In the genomic region with DNA sequence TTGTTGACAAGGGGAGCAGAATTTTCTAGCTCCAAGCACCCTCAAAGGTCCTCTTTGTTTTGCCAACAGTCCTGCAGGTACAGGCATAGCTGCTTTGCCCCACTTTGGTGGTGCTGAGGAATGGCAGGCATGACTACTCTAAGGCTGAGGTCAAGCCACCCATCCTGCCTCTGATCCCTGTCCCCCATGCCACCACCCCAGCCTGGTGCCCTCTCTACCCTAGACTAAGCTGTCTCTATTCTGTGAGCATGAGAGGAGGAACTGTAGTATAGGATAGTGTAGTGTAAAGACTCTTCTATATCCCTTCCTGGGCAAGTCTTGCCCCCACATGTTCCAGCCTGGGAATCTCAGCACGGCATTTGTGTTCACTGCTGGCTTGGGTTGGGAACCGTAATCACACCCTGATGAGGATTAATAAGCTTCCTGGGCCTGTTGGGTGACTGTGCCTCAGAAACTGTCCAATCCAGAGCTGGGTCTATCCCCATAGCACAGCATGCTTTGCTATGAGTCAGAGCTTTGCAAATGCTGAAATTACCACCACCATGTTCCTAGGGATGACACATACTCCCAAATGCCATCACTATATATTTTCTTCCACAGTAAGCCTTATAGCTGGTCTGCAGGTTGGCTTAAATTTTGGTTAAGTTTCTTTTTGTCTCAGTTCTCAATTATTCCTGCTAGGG, we compare ENCODE assay signal across 13 cellular contexts.
DNase-seq lines count a peak whose midpoint lies in the region; ATAC-seq and TF ChIP-seq lines count a peak whose summit lies in the region.
"Had no signal": no experiment of that assay in that cellular context is flagged by ENCODE, and none has a peak within 500 bp of the region (broad histone marks: within the 10 kb centered on the region; RNA-seq: fewer than 3 reads in every experiment).

No MANE protein-coding gene starts in this region.

- no peak overlapping the region for H3K27ac ChIP-seq in CD8-positive, alpha-beta memory T cell (ENCODE audit: low read depth, low read length)
- H3K27ac ChIP-seq: testis had no signal

- peaks cover 0 to 5% of the 10 kb centered on the region in 2 donors for H3K27me3 Mint-ChIP-seq in CD8-positive, alpha-beta memory T cell

- H3K27me3 ChIP-seq in kidney epithelial cell (ENCODE audit: control insufficient read depth, insufficient read depth, low read length): no peaks in the 10 kb centered on the region
- no peaks in the 10 kb centered on the region for H3K27me3 ChIP-seq in CD8-positive, alpha-beta memory T cell (ENCODE audit: insufficient read depth, low read length, poor library complexity, severe bottlenecking)
- H3K27me3 ChIP-seq: testis had no signal

- ATAC-seq in omental fat pad (ENCODE audit: low FRiP score) (no peak), GM18511 (IDR thresholded peaks at IDR 0.05; ENCODE audit: unreplicated experiment) (no peak)

- H3K36me3 ChIP-seq in kidney epithelial cell (ENCODE audit: control insufficient read depth, insufficient read depth, low read length): no peaks in the 10 kb centered on the region
- H3K36me3 ChIP-seq in CD8-positive, alpha-beta memory T cell (ENCODE audit: insufficient read depth, low read length): no peaks in the 10 kb centered on the region

- POLR2A ChIA-PET in AG04449 (lab: Yijun Ruan, JAX): interaction anchor here (1.9 kb wide), 1 partner anchor 18 kb away, joined by 7 read pairs; no protein-coding TSS in a partner anchor
- POLR2A ChIA-PET in CD8-positive, alpha-beta memory T cell (lab: Charles Lee): no interaction called here

- no peaks in the 10 kb centered on the region for H3K4me1 ChIP-seq in CD8-positive, alpha-beta memory T cell (ENCODE audit: insufficient read depth, low read length)
- H3K4me1 ChIP-seq: testis had no signal

- DNase-seq in AG04449 (ENCODE audit: low read depth, low spot score) (peak; percentile 89), HK-2 (ENCODE audit: unreplicated experiment) (peak; percentile 63), amniotic stem cell (lab: John Stamatoyannopoulos, UW) (peak; percentile 53), kidney epithelial cell (ENCODE audit: low read depth) (peak; percentile 73), GM10266 (ENCODE audit: extremely low spot score) (no peak), omental fat pad (ENCODE audit: low spot score) (no peak)
- no peak for DNase-seq in CD8-positive, alpha-beta memory T cell
- DNase-seq: activated gamma-delta T cell treated with Interleukin-2 at 50 U/mL for 16 hours; COR-L47; NCI-H524 treated with DMSO at 0.1 percent for 48 hours; stimulated activated CD4-positive, alpha-beta T cell treated with anti-CD3 and anti-CD28 coated beads, Interleukin-2, amount 100 ng/mL, for 24 hours; testis had no signal

- H3K4me1 Mint-ChIP-seq in CD8-positive, alpha-beta memory T cell: peaks cover 0 to 1% (median 0%) of the 10 kb centered on the region in 3 donors

- no peaks in the 10 kb centered on the region for H3K9me3 ChIP-seq in CD8-positive, alpha-beta memory T cell (ENCODE audit: low read length)
- H3K9me3 ChIP-seq: testis had no signal

- H3K4me3 Mint-ChIP-seq in CD8-positive, alpha-beta memory T cell: no peak overlapping the region

- CTCF ChIA-PET in AG04449 (lab: Yijun Ruan, JAX): interaction anchor here (0.6 to 1.4 kb wide), 5 partner anchors 13 to 189 kb away, joined by 3 to 8 read pairs (median 3); no protein-coding TSS in a partner anchor
- CTCF ChIA-PET in CD8-positive, alpha-beta memory T cell (lab: Charles Lee): no interaction called here

- H3K4me3 ChIP-seq in AG04449 (ENCODE audit: low read depth, low read length): no peak overlapping the region
- H3K4me3 ChIP-seq in kidney epithelial cell (ENCODE audit: low read depth, low read length): no peak overlapping the region
- no peak overlapping the region for H3K4me3 ChIP-seq in CD8-positive, alpha-beta memory T cell (ENCODE audit: low read length)
- H3K4me3 ChIP-seq: testis had no signal

- no peak for TF ChIP-seq CTCF in AG04449 (IDR thresholded peaks at IDR 0.05; ENCODE audit: insufficient read depth, low read length, missing control alignments)
- TF ChIP-seq CTCF in kidney epithelial cell (IDR thresholded peaks at IDR 0.05; ENCODE audit: insufficient read depth, low read length, poor library complexity, severe bottlenecking): no peak
- no peak for TF ChIP-seq CTCF in GM10266 (IDR thresholded peaks at IDR 0.05; ENCODE audit: control insufficient read depth, insufficient read depth, low read depth, missing control alignments)
- TF ChIP-seq CTCF in omental fat pad (IDR thresholded peaks at IDR 0.05): no peak

- H3K9me3 Mint-ChIP-seq in CD8-positive, alpha-beta memory T cell: no peaks in the 10 kb centered on the region

- H3K36me3 Mint-ChIP-seq in CD8-positive, alpha-beta memory T cell: no peaks in the 10 kb centered on the region

- no peak overlapping the region for H3K27ac Mint-ChIP-seq in CD8-positive, alpha-beta memory T cell

Comparison
In these comparisons a context has a peak if more than half of its experiments do, and no peak if none do; other contexts are left out.
1. DNase-seq: peak in AG04449 (single experiment), HK-2 (single experiment), amniotic stem cell (single experiment) and kidney epithelial cell (single experiment); none in GM10266 (single experiment), CD8-positive, alpha-beta memory T cell (0 of 5) and omental fat pad (single experiment).